ENCODE assay signal across 17 cellular contexts in the genomic region with DNA sequence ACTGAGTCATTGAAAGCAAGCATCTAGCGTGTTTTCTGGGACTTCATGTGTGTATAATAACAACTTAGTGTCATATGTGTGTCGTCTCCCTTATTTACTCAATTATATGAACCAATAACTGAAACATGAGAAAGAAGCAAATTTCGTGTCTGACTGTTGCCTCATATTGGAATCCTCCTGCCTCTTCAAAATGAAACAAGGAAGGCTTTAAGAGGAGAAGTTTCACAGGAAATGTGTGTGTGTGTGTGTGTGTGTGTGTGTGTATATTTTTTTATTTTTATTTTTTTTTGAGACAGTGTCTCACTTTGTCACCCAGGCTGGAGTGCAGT.
A peak's percentile ranks its signal among the peaks of the same experiment; 100 is the strongest.
DNase-seq lines count a peak whose midpoint lies in the region; ATAC-seq, FAIRE-seq and TF ChIP-seq lines count a peak whose summit lies in the region.
"Had no signal": no experiment of that assay in that cellular context is flagged by ENCODE, and none has a peak within 500 bp of the region (broad histone marks: within the 10 kb centered on the region; RNA-seq: fewer than 3 reads in every experiment).

No MANE protein-coding gene starts in this region.

- H3K9ac ChIP-seq in K562 (ENCODE audit: insufficient read depth in 1 of 2, low read depth in 2 of 2, low read length in 2 of 2): no peak overlapping the region

- H4K20me1 ChIP-seq in GM23338 (replicated peaks; ENCODE audit: insufficient read depth) (no peaks in the 10 kb centered on the region), K562 (replicated peaks; ENCODE audit: control insufficient read depth, insufficient read depth, low read length) (no peaks in the 10 kb centered on the region; the same call in 1 of the 2 replicates)
- H4K20me1 ChIP-seq: BLaER1 treated with 17β-estradiol and CSF1 and Interleukin-3, amounts not matched to agents 10 nM and 100 nM had no signal

- H3K4me3 Mint-ChIP-seq in GM23338 (no peak overlapping the region), mesothelial cell of epicardium (no peak overlapping the region)
- H3K4me3 Mint-ChIP-seq: activated naive CD4-positive, alpha-beta T cell treated with anti-CD3 and anti-CD28 coated beads, Interleukin-2, amount 10 ng/mL, durations not matched to agents 7 days and 5 days; naive thymus-derived CD4-positive, alpha-beta T cell had no signal

- no peaks in the 10 kb centered on the region for H3K27me3 Mint-ChIP-seq in GM23338 (ENCODE audit: insufficient read depth, low read depth, poor library complexity)
- H3K27me3 Mint-ChIP-seq in mesothelial cell of epicardium (ENCODE audit: low read depth): no peaks in the 10 kb centered on the region

- FAIRE-seq in K562 (lab: Jason Lieb, UNC): no peak
- FAIRE-seq: kidney had no signal

- H3K9me1 ChIP-seq in K562 (ENCODE audit: control insufficient read depth, insufficient read depth, low read length): no peaks in the 10 kb centered on the region

- H3K36me3 ChIP-seq in GM23338 (ENCODE audit: insufficient read depth) (no peaks in the 10 kb centered on the region), K562 (ENCODE audit: control insufficient read depth, insufficient read depth, low read length) (no peaks in the 10 kb centered on the region)
- H3K36me3 ChIP-seq: BLaER1 treated with 17β-estradiol and CSF1 and Interleukin-3, amounts not matched to agents 10 nM and 100 nM; cardiac muscle cell had no signal

- no peak for ATAC-seq in GM23338
- no peak for ATAC-seq in K562
- ATAC-seq: naive thymus-derived CD4-positive, alpha-beta T cell had no signal

- WGBS in K562 (ENCODE audit: insufficient coverage, low coverage, missing lambda C conversion rate): 4% methylated on average over 3 of the region's 3 CpGs

- H3K4me1 Mint-ChIP-seq in GM23338: peaks cover 7% of the 10 kb centered on the region; the same call in 2 of the 3 replicates
- H3K4me1 Mint-ChIP-seq in mesothelial cell of epicardium: peaks cover 4% of the 10 kb centered on the region
- H3K4me1 Mint-ChIP-seq: activated naive CD4-positive, alpha-beta T cell treated with anti-CD3 and anti-CD28 coated beads, Interleukin-2, amount 10 ng/mL, durations not matched to agents 7 days and 5 days; naive thymus-derived CD4-positive, alpha-beta T cell had no signal

- H3K36me3 Mint-ChIP-seq in GM23338 (ENCODE audit: low read depth) (no peaks in the 10 kb centered on the region), mesothelial cell of epicardium (no peaks in the 10 kb centered on the region)
- H3K36me3 Mint-ChIP-seq: activated naive CD4-positive, alpha-beta T cell treated with anti-CD3 and anti-CD28 coated beads, Interleukin-2, amount 10 ng/mL, durations not matched to agents 7 days and 5 days; naive thymus-derived CD4-positive, alpha-beta T cell had no signal

- H3K27me3 ChIP-seq in GM23338 (ENCODE audit: insufficient read depth) (no peaks in the 10 kb centered on the region), K562 (ENCODE audit: control insufficient read depth in 2 of 2, insufficient read depth in 2 of 2, low read length in 2 of 2) (peaks cover 0 to 9% of the 10 kb centered on the region in 2 experiments; a peak in 1 of 5 replicates)
- H3K27me3 ChIP-seq: BLaER1 treated with 17β-estradiol and CSF1 and Interleukin-3, amounts not matched to agents 10 nM and 100 nM; cardiac muscle cell had no signal

- POLR2A ChIA-PET in K562 (lab: Yijun Ruan, JAX): interaction anchor here (0.7 kb wide), 1 partner anchor 240 kb away, joined by 3 read pairs; no protein-coding TSS in a partner anchor

- H3K79me2 ChIP-seq in GM23338 (replicated peaks; ENCODE audit: insufficient read depth): no peaks in the 10 kb centered on the region
- no peaks in the 10 kb centered on the region for H3K79me2 ChIP-seq in K562 (ENCODE audit: control insufficient read depth, insufficient read depth, low read length)

- H2AFZ ChIP-seq in GM23338 (peak overlapping the region; percentile 67; the same call in 1 of the 2 replicates), K562 (ENCODE audit: low read depth, low read length) (peak overlapping the region; percentile 20; the same call in 1 of the 2 replicates)

- H3K9me3 Mint-ChIP-seq in GM23338 (no peaks in the 10 kb centered on the region), mesothelial cell of epicardium (no peaks in the 10 kb centered on the region)
- H3K9me3 Mint-ChIP-seq: activated naive CD4-positive, alpha-beta T cell treated with anti-CD3 and anti-CD28 coated beads, Interleukin-2, amount 10 ng/mL, durations not matched to agents 7 days and 5 days; naive thymus-derived CD4-positive, alpha-beta T cell had no signal

- TF ChIP-seq CTCF in GM23338 (conservative IDR thresholded peaks at IDR 0.05; ENCODE audit: low read depth in 2 of 2) (no peak), K562 (IDR thresholded peaks at IDR 0.05 in 2 of 3, conservative IDR thresholded peaks at IDR 0.05 in 1 of 3; ENCODE audit: insufficient read depth in 2 of 3, low read depth in 1 of 3, low read length in 3 of 3) (no peak), mesothelial cell of epicardium (IDR thresholded peaks at IDR 0.05; ENCODE audit: unreplicated experiment) (no peak)

- H3K4me1 ChIP-seq in GM23338 (ENCODE audit: insufficient read depth) (0 out of 2 replicates have a peak, but pooled peaks cover 2% of the 10 kb centered on the region), K562 (replicated peaks in 1 of 2; ENCODE audit: control insufficient read depth in 2 of 2, insufficient read depth in 2 of 2, low read length in 2 of 2) (peaks cover 0 to 5% of the 10 kb centered on the region in 2 experiments; a peak in 1 of 5 replicates)

- no peaks in the 10 kb centered on the region for H3K9me2 ChIP-seq in GM23338 (ENCODE audit: insufficient read depth)

- H3K27ac ChIP-seq in GM23338 (ENCODE audit: low read depth): no peak overlapping the region
- no peak overlapping the region for H3K27ac ChIP-seq in K562 (ENCODE audit: extremely low read depth, low read depth, low read length)
- peak overlapping the region; percentile 26 for H3K27ac ChIP-seq in substantia nigra (ENCODE audit: low read depth, low read length, poor library complexity, severe bottlenecking)
- H3K27ac ChIP-seq: cardiac muscle cell had no signal

- no peak for TF ChIP-seq POLR2A in K562 (conservative IDR thresholded peaks at IDR 0.05)

- TF ChIP-seq EP300 in K562 (IDR thresholded peaks at IDR 0.05; ENCODE audit: low read length): no peak

- H3K27ac Mint-ChIP-seq in GM23338 (peak overlapping the region; percentile 3; the same call in 1 of the 2 replicates), mesothelial cell of epicardium (peak overlapping the region; percentile 7)
- H3K27ac Mint-ChIP-seq: activated naive CD4-positive, alpha-beta T cell treated with anti-CD3 and anti-CD28 coated beads, Interleukin-2, amount 10 ng/mL, durations not matched to agents 7 days and 5 days; naive thymus-derived CD4-positive, alpha-beta T cell had no signal

- H3K4me2 ChIP-seq in GM23338 (no peak overlapping the region), K562 (ENCODE audit: insufficient read depth, low read length) (no peak overlapping the region)

- no peak overlapping the region for H3K4me3 ChIP-seq in GM23338
- H3K4me3 ChIP-seq in K562: no peak overlapping the region
- H3K4me3 ChIP-seq: BLaER1 treated with 17β-estradiol and CSF1 and Interleukin-3, amounts not matched to agents 10 nM and 100 nM; cardiac muscle cell had no signal

- in situ Hi-C loops in K562 (cut with MboI): no loop called here

- no peak for DNase-seq in GM23338 (ENCODE audit: low spot score)
- DNase-seq in K562 (ENCODE audit: extremely low read depth in 1 of 4, low spot score in 3 of 4): no peak
- DNase-seq in mesothelial cell of epicardium (ENCODE audit: low spot score in 2 of 2, unreplicated experiment in 2 of 2): no peak
- no peak for DNase-seq in substantia nigra (lab: John Stamatoyannopoulos, UW)
- DNase-seq in EL: no peak
- no peak for DNase-seq in NCI-H226
- no peak for DNase-seq in activated gamma-delta T cell treated with Interleukin-2 at 50 U/mL for 16 hours
- DNase-seq in GF-D8 (lab: John Stamatoyannopoulos, UW): no peak
- DNase-seq: activated CD8-positive, alpha-beta memory T cell treated with anti-CD3 and anti-CD28 coated beads, Interleukin-2, amount 50 U/mL, for 48 hours; activated naive CD4-positive, alpha-beta T cell treated with anti-CD3 and anti-CD28 coated beads, Interleukin-2, amount 10 ng/mL, durations not matched to agents 7 days and 5 days; HCEC 1CT; kidney; naive thymus-derived CD4-positive, alpha-beta T cell; NCI-H510A treated with DMSO at 0.1 percent for 48 hours; stimulated activated naive CD4-positive, alpha-beta T cell had no signal

- intact Hi-C loops in K562 (cut with micrococcal nuclease): no loop called here

- CTCF ChIA-PET in K562 (lab: Yijun Ruan, JAX; ENCODE audit: low intra/inter-chr PET ratio): no interaction called here

- TF ChIP-seq RAD21 in K562 (CRISPR knock-in tag; conservative IDR thresholded peaks at IDR 0.05 in 1 of 2, IDR thresholded peaks at IDR 0.05 in 1 of 2): no peak

- no peaks in the 10 kb centered on the region for H3K9me3 ChIP-seq in K562 (replicated peaks; ENCODE audit: control insufficient read depth, insufficient read depth, low read depth, low read length)

- no peaks in the 10 kb centered on the region for H3F3A ChIP-seq in GM23338 (replicated peaks; ENCODE audit: low read depth)

- no TSS peak for BruUV-seq in K562 (replicated peaks; lab: Mats Ljungman, UMichigan)

TF ChIP-seq in GM23338, 12 proteins besides CTCF, POLR2A, EP300 and RAD21 (continues in another document):
- TF ChIP-seq JUNB (IDR thresholded peaks at IDR 0.05; ENCODE audit: unreplicated experiment): no peak
- no peak for TF ChIP-seq ZNF114 (CRISPR knock-in tag; IDR thresholded peaks at IDR 0.05)
- no peak for TF ChIP-seq EZH2phosphoT487 (IDR thresholded peaks at IDR 0.05; ENCODE audit: unreplicated experiment)
- TF ChIP-seq POLR2AphosphoS5 (IDR thresholded peaks at IDR 0.05; ENCODE audit: low read depth): no peak
- TF ChIP-seq EZH2 (IDR thresholded peaks at IDR 0.05; ENCODE audit: low read depth, unreplicated experiment): no peak
- no peak for TF ChIP-seq ZNF331 (CRISPR knock-in tag; IDR thresholded peaks at IDR 0.05; ENCODE audit: low read depth)
- TF ChIP-seq NANOG (IDR thresholded peaks at IDR 0.05; ENCODE audit: borderline replicate concordance): no peak
- no peak for TF ChIP-seq STAT1 (IDR thresholded peaks at IDR 0.05; ENCODE audit: unreplicated experiment)

TF ChIP-seq in K562, 482 proteins besides CTCF, POLR2A, EP300 and RAD21:
- TF ChIP-seq CREBBP (IDR thresholded peaks at IDR 0.05; ENCODE audit: low read depth, low read length) (no peak), CXXC5 (CRISPR knock-in tag; IDR thresholded peaks at IDR 0.05) (no peak), MAFK (IDR thresholded peaks at IDR 0.05; ENCODE audit: low read length) (no peak)
- TF ChIP-seq, protein P1, sequence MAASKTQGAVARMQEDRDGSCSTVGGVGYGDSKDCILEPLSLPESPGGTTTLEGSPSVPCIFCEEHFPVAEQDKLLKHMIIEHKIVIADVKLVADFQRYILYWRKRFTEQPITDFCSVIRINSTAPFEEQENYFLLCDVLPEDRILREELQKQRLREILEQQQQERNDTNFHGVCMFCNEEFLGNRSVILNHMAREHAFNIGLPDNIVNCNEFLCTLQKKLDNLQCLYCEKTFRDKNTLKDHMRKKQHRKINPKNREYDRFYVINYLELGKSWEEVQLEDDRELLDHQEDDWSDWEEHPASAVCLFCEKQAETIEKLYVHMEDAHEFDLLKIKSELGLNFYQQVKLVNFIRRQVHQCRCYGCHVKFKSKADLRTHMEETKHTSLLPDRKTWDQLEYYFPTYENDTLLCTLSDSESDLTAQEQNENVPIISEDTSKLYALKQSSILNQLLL (CRISPR knock-in tag; IDR thresholded peaks at IDR 0.05; ENCODE audit: borderline replicate concordance): no peak
